ENCODE assay signal across 23 cellular contexts in the genomic region with DNA sequence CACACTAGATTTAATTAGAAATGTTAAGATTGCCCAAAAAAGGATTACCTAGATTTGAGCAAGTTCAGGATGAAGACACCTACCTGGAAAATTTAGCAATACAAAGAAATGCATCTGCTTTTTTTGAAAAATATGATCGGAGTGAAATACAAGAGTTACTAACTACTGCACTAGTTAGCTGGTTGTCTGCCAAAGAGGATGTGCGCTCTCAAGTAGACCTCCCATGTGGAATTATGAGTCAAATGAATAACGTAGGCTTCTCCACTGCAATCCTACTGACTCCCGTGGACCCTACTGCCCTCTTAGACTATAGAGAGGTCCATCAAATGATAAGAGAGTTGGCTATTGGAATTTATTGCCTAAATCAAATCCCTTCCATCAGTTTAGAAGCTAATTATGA.
"Had no signal": no experiment of that assay in that cellular context is flagged by ENCODE, and none has a peak within 500 bp of the region (broad histone marks: within the 10 kb centered on the region; RNA-seq: fewer than 3 reads in every experiment).

No MANE protein-coding gene starts in this region.

- H3K9me3 ChIP-seq: testis, upper lobe of right lung had no signal

- H3K27ac ChIP-seq: cardiac muscle cell, dorsolateral prefrontal cortex, left lung, right atrium auricular region, testis, upper lobe of right lung had no signal

- H3K4me3 ChIP-seq: cardiac muscle cell, left lung, right atrium auricular region, spleen, testis, upper lobe of right lung had no signal

- DNase-seq: activated B cell treated with CpG ODN at 0.5 μM for 24 hours; activated CD4-positive, alpha-beta T cell treated with anti-CD3 and anti-CD28 coated beads for 48 hours; activated CD8-positive, alpha-beta memory T cell treated with anti-CD3 and anti-CD28 coated beads, Interleukin-2, amount 50 U/mL, for 48 hours; activated CD8-positive, alpha-beta T cell treated with anti-CD3 and anti-CD28 coated beads, Interleukin-2, amount 10 ng/mL, durations not matched to agents 7 days and 5 days; activated gamma-delta T cell; activated naive CD8-positive, alpha-beta T cell treated with anti-CD3 and anti-CD28 coated beads for 36 hours; activated T-cell treated with anti-CD3 and anti-CD28 coated beads, Interleukin-2, amount 50 U/mL, for 72 hours; dorsolateral prefrontal cortex; endodermal cell; hippocampal formation; kidney; left lung; mammary epithelial cell; naive B cell; posterior cingulate gyrus; spleen; stimulated activated CD4-positive, alpha-beta T cell treated with anti-CD3 and anti-CD28 coated beads, Interleukin-1b, Interleukin-23, amount 100 ng/mL, for 48 hours; stimulated activated naive CD8-positive, alpha-beta T cell treated with anti-CD3 and anti-CD28 coated beads, Interleukin-15, amount 100 ng/mL, for 72 hours; SW 1271; testis; upper lobe of right lung had no signal

- H3K36me3 ChIP-seq: cardiac muscle cell, right atrium auricular region had no signal

- ATAC-seq: activated CD8-positive, alpha-beta T cell treated with anti-CD3 and anti-CD28 coated beads, Interleukin-2, amount 10 ng/mL, durations not matched to agents 7 days and 5 days; activated T-cell treated with anti-CD3 and anti-CD28 coated beads, Interleukin-2, amount 50 U/mL, for 72 hours; left lung; stimulated activated naive CD8-positive, alpha-beta T cell treated with anti-CD3 and anti-CD28 coated beads, Interleukin-15, amount 100 ng/mL, for 72 hours; upper lobe of right lung had no signal

- H3K27me3 ChIP-seq: cardiac muscle cell, dorsolateral prefrontal cortex, left lung, right atrium auricular region, spleen, testis, upper lobe of right lung had no signal
